ENCODE assay signal across 20 cellular contexts in genomic region chr12:92612611-92613010, GRCh38.
DNase-seq lines count a peak whose midpoint lies in the region; ATAC-seq and TF ChIP-seq lines count a peak whose summit lies in the region.
"Had no signal": no experiment of that assay in that cellular context is flagged by ENCODE, and none has a peak within 500 bp of the region (broad histone marks: within the 10 kb centered on the region; RNA-seq: fewer than 3 reads in every experiment).

No MANE protein-coding gene starts in this region.

- TF ChIP-seq POLR2A in sigmoid colon (IDR thresholded peaks at IDR 0.05): no peak

- H3K27me3 Mint-ChIP-seq in activated CD4-positive, alpha-beta T cell treated with anti-CD3 and anti-CD28 coated beads for 36 hours: no peaks in the 10 kb centered on the region
- H3K27me3 Mint-ChIP-seq: CD4-positive, alpha-beta memory T cell had no signal

- H3K9me3 Mint-ChIP-seq in activated CD4-positive, alpha-beta T cell treated with anti-CD3 and anti-CD28 coated beads for 36 hours (ENCODE audit: low read depth): no peaks in the 10 kb centered on the region
- H3K9me3 Mint-ChIP-seq: CD4-positive, alpha-beta memory T cell had no signal

- H3K27ac ChIP-seq in epithelial cell of prostate (peak overlapping the region; percentile 46), sigmoid colon (no peak overlapping the region)
- H3K27ac ChIP-seq: RWPE1 had no signal

- no peak for TF ChIP-seq CTCF in sigmoid colon (IDR thresholded peaks at IDR 0.05)

- H3K27ac Mint-ChIP-seq in activated CD4-positive, alpha-beta T cell treated with anti-CD3 and anti-CD28 coated beads for 36 hours: no peak overlapping the region

- no peaks in the 10 kb centered on the region for H3K9me3 ChIP-seq in sigmoid colon

- H3K4me1 Mint-ChIP-seq in activated CD4-positive, alpha-beta T cell treated with anti-CD3 and anti-CD28 coated beads for 36 hours: peaks cover 21% of the 10 kb centered on the region

- CTCF ChIA-PET in activated CD4-positive, alpha-beta T cell treated with anti-CD3 and anti-CD28 coated beads for 36 hours (lab: Charles Lee): interaction anchor here (0.6 kb wide), 1 partner anchor 39 kb away, joined by 3 read pairs; no protein-coding TSS in a partner anchor

- WGBS in sigmoid colon, 2 donors: 95 to 96% methylated on average over 2 of the region's 2 CpGs

- DNase-seq in activated CD4-positive, alpha-beta T cell treated with anti-CD3 and anti-CD28 coated beads for 36 hours: no peak
- DNase-seq in activated CD4-positive, alpha-beta T cell treated with anti-CD3 and anti-CD28 coated beads, Interleukin-2, amount 50 U/mL, for 1 hour: no peak
- DNase-seq in epithelial cell of prostate (ENCODE audit: low read depth, low spot score) (no peak), dermis blood vessel endothelial cell (no peak), sigmoid colon (no peak)
- DNase-seq: 8988T; Calu3; CD4-positive, alpha-beta memory T cell; DMS53; KG1; NCI-H1436; NCI-H2029 treated with DMSO at 0.1 percent for 48 hours; NCI-H2171 treated with DMSO at 0.1 percent for 48 hours; NCI-H446 treated with DMSO at 0.1 percent for 48 hours; NK-92 treated with Interleukin-12 subunit alpha and Interleukin-12 subunit beta, amount 100 ng/mL, for 24 hours; OCI-M1 had no signal

- H3K36me3 Mint-ChIP-seq in activated CD4-positive, alpha-beta T cell treated with anti-CD3 and anti-CD28 coated beads for 36 hours (ENCODE audit: low read depth): no peaks in the 10 kb centered on the region
- H3K36me3 Mint-ChIP-seq: CD4-positive, alpha-beta memory T cell had no signal

- no peak overlapping the region for H3K4me3 Mint-ChIP-seq in activated CD4-positive, alpha-beta T cell treated with anti-CD3 and anti-CD28 coated beads for 36 hours
- H3K4me3 Mint-ChIP-seq: CD4-positive, alpha-beta memory T cell had no signal

- no peaks in the 10 kb centered on the region for H3K36me3 ChIP-seq in sigmoid colon

- no peaks in the 10 kb centered on the region for H3K27me3 ChIP-seq in sigmoid colon

- POLR2A ChIA-PET in activated CD4-positive, alpha-beta T cell treated with anti-CD3 and anti-CD28 coated beads for 36 hours (lab: Charles Lee): interaction anchor here (0.6 to 0.7 kb wide), 2 partner anchors 14 to 1760 kb away, joined by 3 to 4 read pairs; no protein-coding TSS in a partner anchor

- no peaks in the 10 kb centered on the region for H3K4me1 ChIP-seq in sigmoid colon

- intact Hi-C loops in activated CD4-positive, alpha-beta T cell treated with anti-CD3 and anti-CD28 coated beads for 36 hours (cut with DNase I, micrococcal nuclease): no loop called here
- intact Hi-C loops in sigmoid colon (cut with DNase I): no loop called here

- no peak overlapping the region for H3K4me3 ChIP-seq in sigmoid colon

- no peak for TF ChIP-seq EP300 in sigmoid colon (IDR thresholded peaks at IDR 0.05)

- peak; percentile 84 for ATAC-seq in activated CD4-positive, alpha-beta T cell treated with anti-CD3 and anti-CD28 coated beads for 36 hours
- peak; percentile 48 for ATAC-seq in GM18502 (IDR thresholded peaks at IDR 0.05; ENCODE audit: poor library complexity, unreplicated experiment)
- ATAC-seq in HG03432 (IDR thresholded peaks at IDR 0.05; ENCODE audit: unreplicated experiment): peak; percentile 51
- no peak for ATAC-seq in HG02938 (IDR thresholded peaks at IDR 0.05; ENCODE audit: unreplicated experiment)
